ENCODE assay signal across 16 cellular contexts in genomic region chr10:77909021-77909754, GRCh38. TPM values are rescaled to one million over a fixed set of nuclear protein-coding genes. Genes with fewer than 3 reads are reported as not detected.
DNase-seq lines count a peak whose midpoint lies in the region; ATAC-seq and TF ChIP-seq lines count a peak whose summit lies in the region.
"Had no signal": no experiment of that assay in that cellular context is flagged by ENCODE, and none has a peak within 500 bp of the region (broad histone marks: within the 10 kb centered on the region; RNA-seq: fewer than 3 reads in every experiment).

No MANE protein-coding gene starts in this region.

- peaks cover 54% of the 10 kb centered on the region for H3K9me1 ChIP-seq in IMR-90 (ENCODE audit: insufficient read depth, low read length)

- H2AK5ac ChIP-seq in IMR-90 (ENCODE audit: low read depth, low read length) = peak overlapping the region; percentile 80

- ATAC-seq in IMR-90 (ENCODE audit: low read depth) (no peak), upper lobe of right lung (no peak), HG03432 (IDR thresholded peaks at IDR 0.05; ENCODE audit: unreplicated experiment) (no peak)
- ATAC-seq: CD8-positive, alpha-beta T cell; stimulated activated naive B cell treated with anti-CD40 and anti-IgM and Interleukin-4, amounts not matched to agents 10 μg/mL and 1 μg/mL and 100 μg/mL, for 72 hours; T-cell had no signal

- H3K27me3 Mint-ChIP-seq in brain = no peaks in the 10 kb centered on the region

- H4K8ac ChIP-seq in IMR-90 (ENCODE audit: low read depth in 2 of 2, low read length in 2 of 2) = peak overlapping the region in 1 of 2 experiments; percentile 64; a peak in 1 of 4 replicates

- H3K27me3 ChIP-seq in IMR-90 (ENCODE audit: control insufficient read depth, insufficient read depth, low read length) (no peaks in the 10 kb centered on the region), mucosa of rectum (ENCODE audit: control insufficient read depth in 2 of 2, insufficient read depth in 2 of 2, low read length in 2 of 2) (no peaks in the 10 kb centered on the region), upper lobe of right lung (no peaks in the 10 kb centered on the region), ascending aorta (no peaks in the 10 kb centered on the region)
- H3K27me3 ChIP-seq: brain microvascular endothelial cell, neutrophil had no signal

- no peak overlapping the region for H2BK15ac ChIP-seq in IMR-90 (ENCODE audit: low read depth, low read length)

- H3K27ac ChIP-seq in IMR-90 (ENCODE audit: insufficient read depth, low read length) (no peak overlapping the region; the same call in 1 of the 2 replicates), mucosa of rectum (ENCODE audit: low read depth in 2 of 2, low read length in 2 of 2) (peak overlapping the region; percentile 9 to 48), upper lobe of right lung (peak overlapping the region; percentile 2), ascending aorta (no peak overlapping the region)
- H3K27ac ChIP-seq: brain microvascular endothelial cell, lower lobe of right lung, neutrophil had no signal

- peak overlapping the region in 4 of 5 experiments; percentile 69 to 91 (median 78) for H3K27ac Mint-ChIP-seq in brain
- H3K27ac Mint-ChIP-seq: CD8-positive, alpha-beta T cell; stimulated activated naive B cell treated with anti-CD40 and anti-IgM and Interleukin-4, amounts not matched to agents 10 μg/mL and 1 μg/mL and 100 μg/mL, for 72 hours; T-cell had no signal

- peak overlapping the region; percentile 87; the same call in 1 of the 2 replicates for H3K4ac ChIP-seq in IMR-90 (ENCODE audit: low read depth, low read length)

- peaks cover 65 to 94% of the 10 kb centered on the region in 2 experiments for H3K79me1 ChIP-seq in IMR-90 (ENCODE audit: low read depth in 1 of 2, low read length in 2 of 2)

- H2AK9ac ChIP-seq in IMR-90 (replicated peaks; ENCODE audit: low read depth, low read length, poor library complexity) = peak overlapping the region; percentile 22

- peak overlapping the region; percentile 44; the same call in 1 of the 2 replicates for H2BK120ac ChIP-seq in IMR-90 (ENCODE audit: low read depth, low read length)

- H4K20me1 ChIP-seq in IMR-90 (ENCODE audit: insufficient read depth, low read length) = peaks cover 92% of the 10 kb centered on the region

- no TSS peak for BruUV-seq in IMR-90 (replicated peaks; lab: Mats Ljungman, UMichigan)

- peaks cover 75% of the 10 kb centered on the region for H3K4me1 Mint-ChIP-seq in brain
- H3K4me1 Mint-ChIP-seq: stimulated activated naive B cell treated with anti-CD40 and anti-IgM and Interleukin-4, amounts not matched to agents 10 μg/mL and 1 μg/mL and 100 μg/mL, for 72 hours; T-cell had no signal

- in situ Hi-C loops in IMR-90 (cut with MboI; ENCODE audit: low sequenced_read_pairs) = no loop called here

- peaks cover 0 to 3% (median 0%) of the 10 kb centered on the region in 5 experiments for H3K9me3 Mint-ChIP-seq in brain
- H3K9me3 Mint-ChIP-seq: CD8-positive, alpha-beta T cell; stimulated activated naive B cell treated with anti-CD40 and anti-IgM and Interleukin-4, amounts not matched to agents 10 μg/mL and 1 μg/mL and 100 μg/mL, for 72 hours; T-cell had no signal

- peak overlapping the region; percentile 27; the same call in 1 of the 2 replicates for H3K9ac ChIP-seq in IMR-90 (ENCODE audit: low read depth, low read length)
- H3K9ac ChIP-seq in mucosa of rectum (ENCODE audit: low read depth in 1 of 2, low read length in 2 of 2) = no peak overlapping the region

- intact Hi-C loops in IMR-90 (cut with micrococcal nuclease) = no loop called here
- intact Hi-C loops in upper lobe of right lung (cut with DNase I) = no loop called here
- intact Hi-C loops in ascending aorta (cut with DNase I) = no loop called here

- 100% methylated on average over 1 of the region's 10 CpGs; no CpG with 5 or more reads in 1 of the 2 experiments for WGBS in IMR-90 (ENCODE audit: extremely low coverage in 2 of 2, insufficient read length in 1 of 2), 2 experiments

- no peak for TF ChIP-seq CTCF in IMR-90 (conservative IDR thresholded peaks at IDR 0.05; ENCODE audit: low read depth, low read length)
- TF ChIP-seq CTCF in brain (conservative IDR thresholded peaks at IDR 0.05) = no peak
- no peak for TF ChIP-seq CTCF in upper lobe of right lung (IDR thresholded peaks at IDR 0.05)
- no peak for TF ChIP-seq CTCF in ascending aorta (IDR thresholded peaks at IDR 0.05)

- H2BK20ac ChIP-seq in IMR-90 (ENCODE audit: low read depth, low read length) = no peak overlapping the region

- no peak overlapping the region for H2AFZ ChIP-seq in IMR-90 (replicated peaks; ENCODE audit: low read length, poor library complexity)

- no peak overlapping the region for H3K4me3 ChIP-seq in IMR-90 (ENCODE audit: insufficient read depth, low read depth, low read length)
- H3K4me3 ChIP-seq in mucosa of rectum (ENCODE audit: low read length in 2 of 2) = no peak overlapping the region
- no peak overlapping the region for H3K4me3 ChIP-seq in upper lobe of right lung
- no peak overlapping the region for H3K4me3 ChIP-seq in ascending aorta
- H3K4me3 ChIP-seq: lower lobe of right lung had no signal

- no peak overlapping the region for H3K56ac ChIP-seq in IMR-90 (ENCODE audit: extremely low read depth, insufficient read depth, low read length)

- DNase-seq in IMR-90 (no peak), upper lobe of right lung (no peak), ascending aorta (ENCODE audit: low spot score in 2 of 2) (no peak), SHP77 (lab: John Stamatoyannopoulos, UW) (no peak)
- DNase-seq: activated CD4-positive, alpha-beta T cell treated with anti-CD3 and anti-CD28 coated beads for 1 hour; CD8-positive, alpha-beta T cell; lower lobe of right lung; NCI-H187 treated with DMSO at 0.1 percent for 48 hours; NCI-H526; stimulated activated naive B cell treated with anti-CD40 and anti-IgM and Interleukin-4, amounts not matched to agents 10 μg/mL and 1 μg/mL and 100 μg/mL, for 72 hours; T-cell had no signal

- peaks cover 22% of the 10 kb centered on the region for H3K36me3 Mint-ChIP-seq in brain
- H3K36me3 Mint-ChIP-seq: CD8-positive, alpha-beta T cell; stimulated activated naive B cell treated with anti-CD40 and anti-IgM and Interleukin-4, amounts not matched to agents 10 μg/mL and 1 μg/mL and 100 μg/mL, for 72 hours; T-cell had no signal

- TF ChIP-seq POLR2A in IMR-90 (IDR thresholded peaks at IDR 0.05; ENCODE audit: low read depth, low read length) = no peak

- no peaks in the 10 kb centered on the region; the same call in 1 of the 2 replicates for H3K36me3 ChIP-seq in IMR-90 (ENCODE audit: control insufficient read depth, insufficient read depth, low read length)
- no peaks in the 10 kb centered on the region for H3K36me3 ChIP-seq in mucosa of rectum (ENCODE audit: control insufficient read depth in 2 of 2, insufficient read depth in 2 of 2, low read length in 2 of 2)
- H3K36me3 ChIP-seq in upper lobe of right lung = no peaks in the 10 kb centered on the region
- no peaks in the 10 kb centered on the region for H3K36me3 ChIP-seq in ascending aorta
- H3K36me3 ChIP-seq: brain microvascular endothelial cell, lower lobe of right lung, neutrophil had no signal

- POLR2A ChIA-PET in IMR-90 (lab: Charles Lee; ENCODE audit: unreplicated experiment) = no interaction called here

- H3K9me3 ChIP-seq in IMR-90 (ENCODE audit: control insufficient read depth, insufficient read depth, low read length) (no peaks in the 10 kb centered on the region), mucosa of rectum (ENCODE audit: control insufficient read depth in 2 of 2, low read length in 2 of 2) (no peaks in the 10 kb centered on the region), upper lobe of right lung (no peaks in the 10 kb centered on the region), ascending aorta (no peaks in the 10 kb centered on the region)
- H3K9me3 ChIP-seq: lower lobe of right lung, neutrophil had no signal

- peak overlapping the region; percentile 12; the same call in 1 of the 2 replicates for H4K5ac ChIP-seq in IMR-90 (ENCODE audit: low read depth, low read length)

- no peak for TF ChIP-seq RAD21 in IMR-90 (IDR thresholded peaks at IDR 0.05; ENCODE audit: low read length)

- peak overlapping the region; percentile 89 for H3K23ac ChIP-seq in IMR-90 (ENCODE audit: low read depth, low read length)

- peak overlapping the region; percentile 50; the same call in 1 of the 2 replicates for H3K14ac ChIP-seq in IMR-90 (replicated peaks; ENCODE audit: low read depth, low read length)

- no peak overlapping the region for H4K91ac ChIP-seq in IMR-90 (ENCODE audit: insufficient read depth, low read depth, low read length)

- peaks cover 22% of the 10 kb centered on the region for H3K4me1 ChIP-seq in IMR-90 (ENCODE audit: control insufficient read depth, insufficient read depth, low read length)
- peaks cover 9 to 20% of the 10 kb centered on the region in 2 donors for H3K4me1 ChIP-seq in mucosa of rectum (ENCODE audit: control insufficient read depth in 2 of 2, insufficient read depth in 2 of 2, low read length in 2 of 2)
- H3K4me1 ChIP-seq in upper lobe of right lung = peaks cover 15% of the 10 kb centered on the region
- H3K4me1 ChIP-seq in ascending aorta = peaks cover 0 to 5% of the 10 kb centered on the region in 2 donors

- no peak overlapping the region; the same call in 1 of the 2 replicates for H3K18ac ChIP-seq in IMR-90 (ENCODE audit: low read depth, low read length)

- dilution Hi-C loops in IMR-90 (cut with HindIII; ENCODE audit: low sequenced_read_pairs, unreplicated experiment) = no loop called here

- H3K4me2 ChIP-seq in IMR-90 (ENCODE audit: low read depth, low read length) = peak overlapping the region; percentile 56; the same call in 1 of the 2 replicates

- CTCF ChIA-PET in IMR-90 (lab: Yijun Ruan, JAX) = interaction anchor here (0.5 kb wide), 1 partner anchor 27 kb away, joined by 4 read pairs; no protein-coding TSS in a partner anchor

- H3K4me3 Mint-ChIP-seq in brain = no peak overlapping the region
- H3K4me3 Mint-ChIP-seq: CD8-positive, alpha-beta T cell; stimulated activated naive B cell treated with anti-CD40 and anti-IgM and Interleukin-4, amounts not matched to agents 10 μg/mL and 1 μg/mL and 100 μg/mL, for 72 hours; T-cell had no signal

- no peak overlapping the region for H2BK5ac ChIP-seq in IMR-90 (ENCODE audit: low read depth, low read length, poor library complexity, severe bottlenecking)

TF ChIP-seq in IMR-90, 13 proteins besides CTCF, POLR2A, EP300 and RAD21:
- 0 out of 2 replicates have a peak, but pooled peaks have one; percentile 20 for TF ChIP-seq CEBPB (IDR thresholded peaks at IDR 0.05; ENCODE audit: low read depth, low read length)
- 0 out of 2 replicates have a peak, but pooled peaks have one; percentile 15 for TF ChIP-seq MAFK (IDR thresholded peaks at IDR 0.05; ENCODE audit: low read depth, low read length)
- TF ChIP-seq RFX5 (IDR thresholded peaks at IDR 0.05; ENCODE audit: low read depth, low read length) = no peak
TF ChIP-seq in IMR-90: peak in this region for 2.

RNA-seq across cellular contexts. Expression of gene DLG5, which starts 17.4 kb away (rescaled TPM):
- total RNA-seq in IMR-90 (2012; rRNA removed) (12.7 and 14.7 TPM in 2 replicates), upper lobe of right lung (19.3 TPM), ascending aorta (32.9 TPM)
- polyA plus RNA-seq in IMR-90 (2012; rRNA removed) (28.6 and 28.7 TPM in 2 replicates), brain (ENCODE audit: insufficient read depth, low read depth, low replicate concordance) (20.7 TPM)
- polyA plus RNA-seq in IMR-90 (2012; cell fraction: cytosol; rRNA removed) = 20.6 and 27.7 TPM in 2 replicates
- 59.2 and 67.7 TPM in 2 replicates for polyA plus RNA-seq in IMR-90 (2012; cell fraction: nucleus; rRNA removed; ENCODE audit: low replicate concordance)

Comparison
In these comparisons a context has a peak if more than half of its experiments do, and no peak if none do; other contexts are left out.
1. H3K27ac ChIP-seq: peak in mucosa of rectum (2 of 2) and upper lobe of right lung (single experiment); none in IMR-90 (single experiment) and ascending aorta (0 of 2).